Comparison of ENCODE assay signal across 8 cellular contexts in genomic region chr9:37415011-37415719, GRCh38. TPM values are rescaled to one million over a fixed set of nuclear protein-coding genes. Genes with fewer than 3 reads are reported as not detected.
DNase-seq lines count a peak whose midpoint lies in the region; ATAC-seq and TF ChIP-seq lines count a peak whose summit lies in the region.

No MANE protein-coding gene starts in this region.

- peak overlapping the region; percentile 86 for H3K27ac Mint-ChIP-seq in chondrocyte (ENCODE audit: unreplicated experiment)

- peak; percentile 90 for TF ChIP-seq CTCF in chondrocyte (IDR thresholded peaks at IDR 0.05)

- DNase-seq in AML-193 (lab: John Stamatoyannopoulos, UW) (peak; percentile 69 to 73), NCI-H2107 treated with DMSO at 0.1 percent for 48 hours (lab: John Stamatoyannopoulos, UW; ENCODE audit: unreplicated experiment) (peak; percentile 52), chondrocyte (ENCODE audit: low spot score) (no peak), left lobe of liver (ENCODE audit: low spot score) (peak; percentile 86)
- DNase-seq in activated CD4-positive, CD25-positive, alpha-beta regulatory T cell treated with anti-CD3 and anti-CD28 coated beads, Interleukin-2, amount 50 U/mL, for 72 hours, result peak; percentile 71
- peak; percentile 81 to 83 for DNase-seq in stimulated activated CD4-positive, alpha-beta T cell treated with anti-CD3 and anti-CD28 coated beads, Interleukin-2, amount 100 ng/mL, for 48 hours

- no peaks in the 10 kb centered on the region for H3K27me3 Mint-ChIP-seq in chondrocyte (ENCODE audit: low read depth)

- H3K4me1 Mint-ChIP-seq in chondrocyte (ENCODE audit: low read depth), result peaks cover 21% of the 10 kb centered on the region

- H3K4me3 Mint-ChIP-seq in chondrocyte (ENCODE audit: unreplicated experiment), result peak overlapping the region; percentile 37

- no peaks in the 10 kb centered on the region for H3K36me3 Mint-ChIP-seq in chondrocyte (ENCODE audit: low read depth)

- peak; percentile 39 for ATAC-seq in GM21723 (IDR thresholded peaks at IDR 0.05; ENCODE audit: unreplicated experiment)
- ATAC-seq in left lobe of liver, result peak; percentile 68
- ATAC-seq in HG03025 (IDR thresholded peaks at IDR 0.05; ENCODE audit: low FRiP score, unreplicated experiment), result no peak

- H3K9me3 Mint-ChIP-seq in chondrocyte (ENCODE audit: low read depth), result no peaks in the 10 kb centered on the region

RNA-seq across cellular contexts. Expression of gene GRHPR, which starts 7.3 kb away (rescaled TPM):
- total RNA-seq in chondrocyte (84.3 to 101 TPM (median 86.3 TPM) in 3 replicates), left lobe of liver (406 TPM)

RNA-seq across cellular contexts. Expression of gene ZBTB5, which starts 50.1 kb away (rescaled TPM):
- total RNA-seq in chondrocyte (14.1 to 15.3 TPM (median 14.5 TPM) in 3 replicates), left lobe of liver (5.5 TPM)
